1 cellular context compared by ENCODE assay signal in the genomic region with DNA sequence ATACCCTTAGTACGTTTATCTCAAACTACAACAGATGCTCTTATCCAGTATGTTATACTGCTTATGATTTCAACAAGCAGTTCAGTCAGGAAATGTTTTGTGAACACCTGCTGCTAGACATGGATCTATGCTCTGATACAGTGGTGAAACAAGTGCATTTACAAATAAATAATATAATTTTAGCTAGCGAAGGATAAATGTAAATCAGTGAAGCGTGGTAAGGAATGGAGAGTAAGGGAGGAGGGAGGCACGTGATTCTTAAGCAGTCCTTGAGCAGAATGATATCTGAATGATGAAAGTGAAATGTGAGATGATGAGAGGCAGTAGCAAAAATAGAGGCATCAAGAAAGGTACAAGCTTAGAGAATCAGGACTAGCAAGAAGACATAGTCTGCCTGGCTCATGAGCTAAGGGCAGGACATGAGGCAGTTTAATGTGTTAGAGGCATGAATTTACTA.
TF ChIP-seq lines count a peak whose summit lies in the region.

No MANE protein-coding gene starts in this region.

TF ChIP-seq in IMR-90, 13 proteins besides CTCF, POLR2A, EP300 and RAD21:
- no peak for TF ChIP-seq ELK1 (IDR thresholded peaks at IDR 0.05; ENCODE audit: borderline replicate concordance, low read depth, low read length)
- TF ChIP-seq CEBPB (IDR thresholded peaks at IDR 0.05; ENCODE audit: low read depth, low read length): no peak
- no peak for TF ChIP-seq BHLHE40 (IDR thresholded peaks at IDR 0.05; ENCODE audit: low read depth, low read length)
- TF ChIP-seq NFE2L2 (IDR thresholded peaks at IDR 0.05; ENCODE audit: low read depth, low read length): no peak
- TF ChIP-seq MXI1 (IDR thresholded peaks at IDR 0.05; ENCODE audit: borderline replicate concordance, low read depth, low read length): no peak
- no peak for TF ChIP-seq CHD1 (IDR thresholded peaks at IDR 0.05; ENCODE audit: low read depth, low read length)
- TF ChIP-seq RFX5 (IDR thresholded peaks at IDR 0.05; ENCODE audit: low read depth, low read length): no peak
- TF ChIP-seq FOS (IDR thresholded peaks at IDR 0.05; ENCODE audit: low read depth, low read length): no peak
- TF ChIP-seq RCOR1 (IDR thresholded peaks at IDR 0.05; ENCODE audit: insufficient replicate concordance, low read length): no peak
- no peak for TF ChIP-seq MAZ (IDR thresholded peaks at IDR 0.05; ENCODE audit: borderline replicate concordance, low read depth, low read length)
- TF ChIP-seq SMC3 (IDR thresholded peaks at IDR 0.05; ENCODE audit: low read depth, low read length): no peak
- TF ChIP-seq USF2 (IDR thresholded peaks at IDR 0.05; ENCODE audit: low read depth, low read length): no peak
